In the genomic region with DNA sequence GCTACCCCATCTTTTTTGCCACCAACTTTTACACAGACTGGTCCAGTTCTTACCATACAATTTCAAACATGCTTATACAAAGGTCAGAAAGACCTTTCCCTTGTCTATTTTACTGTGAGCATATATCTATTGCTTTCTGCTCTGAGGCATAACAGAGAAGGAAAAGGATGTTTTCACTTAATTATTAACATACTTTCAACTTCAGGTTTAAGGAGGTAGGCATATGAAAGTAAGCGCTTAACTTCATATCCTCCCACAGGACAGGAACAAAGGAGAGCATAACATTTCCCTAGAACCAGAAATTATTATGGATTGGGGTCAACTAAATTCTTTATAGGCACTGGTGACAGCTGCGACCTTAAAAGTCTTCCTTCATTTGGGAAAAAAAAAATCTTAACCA, we compare ENCODE assay signal across 10 cellular contexts. TPM values are rescaled to one million over a fixed set of nuclear protein-coding genes. Genes with fewer than 3 reads are reported as not detected.
DNase-seq lines count a peak whose midpoint lies in the region; ATAC-seq, FAIRE-seq and TF ChIP-seq lines count a peak whose summit lies in the region.
"Had no signal": no experiment of that assay in that cellular context is flagged by ENCODE, and none has a peak within 500 bp of the region (broad histone marks: within the 10 kb centered on the region; RNA-seq: fewer than 3 reads in every experiment).

No MANE protein-coding gene starts in this region.

- peaks cover 7% of the 10 kb centered on the region for H3K36me3 Mint-ChIP-seq in Calu3 (ENCODE audit: insufficient read depth, unreplicated experiment)
- H3K36me3 Mint-ChIP-seq in neural crest cell (ENCODE audit: low read depth) = peaks cover 35% of the 10 kb centered on the region

- no peaks in the 10 kb centered on the region for H3K9me3 ChIP-seq in breast epithelium

- H3K4me3 Mint-ChIP-seq in Calu3 (ENCODE audit: low read depth, unreplicated experiment) (peak overlapping the region; percentile 73), neural crest cell (peak overlapping the region; percentile 95)

- H3K27ac Mint-ChIP-seq in Calu3 (ENCODE audit: unreplicated experiment) (no peak overlapping the region), neural crest cell (ENCODE audit: unreplicated experiment) (peak overlapping the region; percentile 99)

- DNase-seq in Calu3 (no peak), breast epithelium (ENCODE audit: low spot score in 2 of 2) (no peak), neural crest cell (ENCODE audit: low read depth, low spot score) (no peak), COLO829 (ENCODE audit: low spot score) (no peak), GM19238 (ENCODE audit: insufficient read length, low spot score) (no peak), RCC 7860 (ENCODE audit: low spot score) (no peak)

- TF ChIP-seq POLR2A in breast epithelium (IDR thresholded peaks at IDR 0.05) = no peak

- H3K27me3 Mint-ChIP-seq in Calu3 (ENCODE audit: unreplicated experiment) (no peaks in the 10 kb centered on the region), neural crest cell (ENCODE audit: low read depth) (peaks cover 2% of the 10 kb centered on the region)

- no peaks in the 10 kb centered on the region for H3K27me3 ChIP-seq in breast epithelium

- CTCF ChIA-PET in Calu3 (lab: Charles Lee) = interaction anchor here (0.7 kb wide), 1 partner anchor 987 kb away, joined by 3 read pairs; no protein-coding TSS in a partner anchor

- ATAC-seq in HG02943 (IDR thresholded peaks at IDR 0.05; ENCODE audit: low read depth, unreplicated experiment) (peak; percentile 47), GM21529 (IDR thresholded peaks at IDR 0.05; ENCODE audit: unreplicated experiment) (no peak)

- FAIRE-seq in RCC 7860 (lab: Jason Lieb, UNC) = no peak

- no peaks in the 10 kb centered on the region for H3K36me3 ChIP-seq in breast epithelium

- H3K4me1 ChIP-seq in breast epithelium = no peaks in the 10 kb centered on the region

- peak overlapping the region in 2 of 3 donors; percentile 53 to 83 for H3K4me3 ChIP-seq in breast epithelium

- no peaks in the 10 kb centered on the region for H3K9me3 Mint-ChIP-seq in Calu3 (ENCODE audit: low read depth, unreplicated experiment)
- H3K9me3 Mint-ChIP-seq in neural crest cell = peaks cover 17% of the 10 kb centered on the region

- H3K27ac ChIP-seq in breast epithelium = no peak overlapping the region

- TSS peak; percentile 52 for BruUV-seq in Calu3 (replicated peaks; lab: Mats Ljungman, UMichigan)

- intact Hi-C loops in Calu3 (cut with micrococcal nuclease; ENCODE audit: unreplicated experiment) = no loop called here
- intact Hi-C loops in breast epithelium (cut with DNase I; ENCODE audit: low total_unique reads) = no loop called here

- H3K4me1 Mint-ChIP-seq in Calu3 (ENCODE audit: low read depth, unreplicated experiment) (no peaks in the 10 kb centered on the region), neural crest cell (peaks cover 21% of the 10 kb centered on the region)

- TF ChIP-seq CTCF in Calu3 (IDR thresholded peaks at IDR 0.05; ENCODE audit: unreplicated experiment) = no peak
- no peak for TF ChIP-seq CTCF in breast epithelium (IDR thresholded peaks at IDR 0.05)
- TF ChIP-seq CTCF in neural crest cell (conservative IDR thresholded peaks at IDR 0.05) = no peak

RNA-seq across cellular contexts. Expression of a gene that starts 1.1 kb away (rescaled TPM):
- total RNA-seq in Calu3 (2022) (25.4 and 31.1 TPM in 2 replicates), breast epithelium (10 to 100 TPM in 2 of 3 donors, 1 to 10 TPM in 1; 4.8 to 29.4 (median 19.3) TPM), neural crest cell (110 and 111 TPM in 2 replicates)

RNA-seq across cellular contexts. Expression of a gene that starts 14.5 kb away (rescaled TPM):
- not detected in 2 replicates for total RNA-seq in Calu3 (2022)
- total RNA-seq in breast epithelium = not detected
- total RNA-seq in neural crest cell = 0.18 and 0.26 TPM in 2 replicates
- total RNA-seq: glomerular endothelial cell had no signal

RNA-seq across cellular contexts. Expression of a gene that starts 29.1 kb away (rescaled TPM):
- total RNA-seq in Calu3 (2022) = not detected in 2 replicates
- under 1 TPM in 1 of 3 donors, not detected in 2; under 0.01 TPM for total RNA-seq in breast epithelium
- total RNA-seq in neural crest cell = 0.16 and 0.20 TPM in 2 replicates
- total RNA-seq: glomerular endothelial cell had no signal

RNA-seq across cellular contexts. Expression of a gene that starts 56.2 kb away (rescaled TPM):
- total RNA-seq in Calu3 (2022) (not detected in 2 replicates), breast epithelium (not detected), neural crest cell (0.16 TPM in 1 of 2 replicates, not detected in the other)
- total RNA-seq: glomerular endothelial cell, temporal lobe had no signal
